In the genomic region with DNA sequence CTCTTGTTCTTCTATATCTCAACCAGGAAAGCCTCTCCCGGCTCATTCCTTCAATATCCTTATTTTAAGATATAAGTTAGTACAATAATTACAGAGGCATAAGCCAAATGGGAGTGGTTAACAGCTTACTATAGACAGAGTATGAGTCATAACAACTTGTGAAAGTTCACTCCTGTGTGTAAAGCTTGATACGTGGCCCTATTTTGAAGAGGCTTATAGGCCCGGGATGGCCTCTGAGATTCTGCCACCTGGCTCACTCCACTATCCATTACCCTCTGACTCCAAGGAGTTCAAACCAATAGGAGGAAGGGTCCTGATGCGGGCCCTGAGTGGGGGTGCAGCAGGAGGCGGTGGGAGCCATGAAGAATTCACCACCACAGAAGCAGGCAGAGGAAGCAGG, we compare ENCODE assay signal across 8 cellular contexts. TPM values are rescaled to one million over a fixed set of nuclear protein-coding genes. Genes with fewer than 3 reads are reported as not detected.
DNase-seq lines count a peak whose midpoint lies in the region; ATAC-seq and TF ChIP-seq lines count a peak whose summit lies in the region.

No MANE protein-coding gene starts in this region.

- intact Hi-C loops in activated T-helper 1 cell treated with anti-CD3 and anti-CD28 coated beads, Interleukin-12 subunit alpha, Interleukin-12 subunit beta, Interleukin-2, Interleukin-4 antibody, amounts not matched to agents 30 ng/mL and 10 ng/mL and 1 ng/mL, durations not matched to agents 14 hours and 24 hours and 36 hours (cut with micrococcal nuclease), result loop anchor here (1.0 kb wide), 3 partner anchors 37 to 95 kb away; a partner anchor contains a TSS
- intact Hi-C loops in ovary (cut with DNase I), result no loop called here

- no peak overlapping the region for H3K4me3 ChIP-seq in BLaER1 treated with 17β-estradiol and CSF1 and Interleukin-3, amounts not matched to agents 10 nM and 100 nM
- H3K4me3 ChIP-seq in ovary, result no peak overlapping the region

- H3K4me3 Mint-ChIP-seq in activated T-helper 1 cell treated with anti-CD3 and anti-CD28 coated beads, Interleukin-12 subunit alpha, Interleukin-12 subunit beta, Interleukin-2, Interleukin-4 antibody, amounts not matched to agents 30 ng/mL and 10 ng/mL and 1 ng/mL, durations not matched to agents 14 hours and 24 hours and 36 hours, result peak overlapping the region; percentile 51
- peak overlapping the region in 1 of 10 donors; percentile 75 for H3K4me3 Mint-ChIP-seq in naive thymus-derived CD8-positive, alpha-beta T cell

- H3K9me3 Mint-ChIP-seq in activated T-helper 1 cell treated with anti-CD3 and anti-CD28 coated beads, Interleukin-12 subunit alpha, Interleukin-12 subunit beta, Interleukin-2, Interleukin-4 antibody, amounts not matched to agents 30 ng/mL and 10 ng/mL and 1 ng/mL, durations not matched to agents 14 hours and 24 hours and 36 hours, result no peaks in the 10 kb centered on the region
- H3K9me3 Mint-ChIP-seq in naive thymus-derived CD8-positive, alpha-beta T cell, result no peaks in the 10 kb centered on the region

- TF ChIP-seq CTCF in ovary (IDR thresholded peaks at IDR 0.05), result no peak

- H3K27ac ChIP-seq in BLaER1 treated with 17β-estradiol and CSF1 and Interleukin-3, amounts not matched to agents 10 nM and 100 nM, result peak overlapping the region; percentile 8 to 78 (median 60); a peak in 21 of 22 replicates
- H3K27ac ChIP-seq in ovary, result no peak overlapping the region

- H3K36me3 ChIP-seq in BLaER1 treated with 17β-estradiol and CSF1 and Interleukin-3, amounts not matched to agents 10 nM and 100 nM, result peaks cover 65 to 91% (median 76%) of the 10 kb centered on the region in 11 experiments
- no peaks in the 10 kb centered on the region for H3K36me3 ChIP-seq in ovary

- peaks cover 0 to 91% (median 5%) of the 10 kb centered on the region in 11 experiments; a peak in 12 of 22 replicates for H4K20me1 ChIP-seq in BLaER1 treated with 17β-estradiol and CSF1 and Interleukin-3, amounts not matched to agents 10 nM and 100 nM

- 37 to 65% (median 63%) methylated on average over 5 of the region's 5 CpGs for WGBS in ovary, 3 donors

- peaks cover 63% of the 10 kb centered on the region for H3K36me3 Mint-ChIP-seq in activated T-helper 1 cell treated with anti-CD3 and anti-CD28 coated beads, Interleukin-12 subunit alpha, Interleukin-12 subunit beta, Interleukin-2, Interleukin-4 antibody, amounts not matched to agents 30 ng/mL and 10 ng/mL and 1 ng/mL, durations not matched to agents 14 hours and 24 hours and 36 hours (ENCODE audit: low read depth)
- H3K36me3 Mint-ChIP-seq in naive thymus-derived CD8-positive, alpha-beta T cell, result peaks cover 0 to 85% (median 29%) of the 10 kb centered on the region in 3 donors

- peak overlapping the region; percentile 45 to 85 (median 74) for H3K4me2 ChIP-seq in BLaER1 treated with 17β-estradiol and CSF1 and Interleukin-3, amounts not matched to agents 10 nM and 100 nM

- TF ChIP-seq POLR2A in ovary (IDR thresholded peaks at IDR 0.05), result no peak

- H3K27me3 ChIP-seq in BLaER1 treated with 17β-estradiol and CSF1 and Interleukin-3, amounts not matched to agents 10 nM and 100 nM, result no peaks in the 10 kb centered on the region
- H3K27me3 ChIP-seq in ovary, result no peaks in the 10 kb centered on the region

- H3K9me3 ChIP-seq in BLaER1 treated with 17β-estradiol and CSF1 and Interleukin-3, amounts not matched to agents 10 nM and 100 nM (replicated peaks in 1 of 11), result no peaks in the 10 kb centered on the region
- H3K9me3 ChIP-seq in ovary, result no peaks in the 10 kb centered on the region

- H3K4me1 ChIP-seq in BLaER1 treated with 17β-estradiol and CSF1 and Interleukin-3, amounts not matched to agents 10 nM and 100 nM, result peaks cover 76 to 100% (median 87%) of the 10 kb centered on the region in 10 experiments
- peaks cover 10% of the 10 kb centered on the region for H3K4me1 ChIP-seq in ovary (ENCODE audit: insufficient read depth)

- no peaks in the 10 kb centered on the region for H3K27me3 Mint-ChIP-seq in activated T-helper 1 cell treated with anti-CD3 and anti-CD28 coated beads, Interleukin-12 subunit alpha, Interleukin-12 subunit beta, Interleukin-2, Interleukin-4 antibody, amounts not matched to agents 30 ng/mL and 10 ng/mL and 1 ng/mL, durations not matched to agents 14 hours and 24 hours and 36 hours (ENCODE audit: insufficient read depth)
- H3K27me3 Mint-ChIP-seq in naive thymus-derived CD8-positive, alpha-beta T cell, result no peaks in the 10 kb centered on the region

- ATAC-seq in GM19025 (IDR thresholded peaks at IDR 0.05; ENCODE audit: low read depth, unreplicated experiment) (peak; percentile 64), HG03139 (IDR thresholded peaks at IDR 0.05; ENCODE audit: unreplicated experiment) (peak; percentile 49), GM19324 (IDR thresholded peaks at IDR 0.05; ENCODE audit: low FRiP score, unreplicated experiment) (no peak)
- peak in 1 of 2 donors; percentile 43 for ATAC-seq in naive thymus-derived CD8-positive, alpha-beta T cell

- H3K27ac Mint-ChIP-seq in activated T-helper 1 cell treated with anti-CD3 and anti-CD28 coated beads, Interleukin-12 subunit alpha, Interleukin-12 subunit beta, Interleukin-2, Interleukin-4 antibody, amounts not matched to agents 30 ng/mL and 10 ng/mL and 1 ng/mL, durations not matched to agents 14 hours and 24 hours and 36 hours, result peak overlapping the region; percentile 93
- H3K27ac Mint-ChIP-seq in naive thymus-derived CD8-positive, alpha-beta T cell, result peak overlapping the region; percentile 9 to 95 (median 76)

- H3K9ac ChIP-seq in BLaER1 treated with 17β-estradiol and CSF1 and Interleukin-3, amounts not matched to agents 10 nM and 100 nM, result peak overlapping the region in 8 of 11 experiments; percentile 18 to 45 (median 30); a peak in 12 of 22 replicates

- H3K4me1 Mint-ChIP-seq in activated T-helper 1 cell treated with anti-CD3 and anti-CD28 coated beads, Interleukin-12 subunit alpha, Interleukin-12 subunit beta, Interleukin-2, Interleukin-4 antibody, amounts not matched to agents 30 ng/mL and 10 ng/mL and 1 ng/mL, durations not matched to agents 14 hours and 24 hours and 36 hours (ENCODE audit: low read depth), result peaks cover 37% of the 10 kb centered on the region
- peaks cover 11 to 85% (median 53%) of the 10 kb centered on the region in 4 donors for H3K4me1 Mint-ChIP-seq in naive thymus-derived CD8-positive, alpha-beta T cell

- POLR2A ChIA-PET in naive thymus-derived CD8-positive, alpha-beta T cell (lab: Charles Lee), result interaction anchor here (0.9 kb wide), 1 partner anchor 10 kb away, joined by 7 read pairs; no protein-coding TSS in a partner anchor

- TF ChIP-seq EP300 in ovary (IDR thresholded peaks at IDR 0.05), result no peak

- no peak for DNase-seq in activated T-helper 1 cell treated with anti-CD3 and anti-CD28 coated beads, Interleukin-12 subunit alpha, Interleukin-12 subunit beta, Interleukin-2, Interleukin-4 antibody, amounts not matched to agents 30 ng/mL and 10 ng/mL and 1 ng/mL, durations not matched to agents 14 hours and 24 hours and 36 hours (ENCODE audit: low spot score)
- no peak for DNase-seq in naive thymus-derived CD8-positive, alpha-beta T cell
- DNase-seq in NCI-H1930 (lab: John Stamatoyannopoulos, UW) (no peak), ovary (no peak)

RNA-seq across cellular contexts. Expression of a gene that starts 36.6 kb away (rescaled TPM):
- total RNA-seq in activated T-helper 1 cell treated with anti-CD3 and anti-CD28 coated beads, Interleukin-12 subunit alpha, Interleukin-12 subunit beta, Interleukin-2, Interleukin-4 antibody, amounts not matched to agents 30 ng/mL and 10 ng/mL and 1 ng/mL, durations not matched to agents 14 hours and 24 hours and 36 hours, result 64.4 and 66.5 TPM in 2 replicates
- 10 to 100 TPM; 28.7 to 30.8 TPM for total RNA-seq in naive thymus-derived CD8-positive, alpha-beta T cell
- 10 to 100 TPM; 15.1 to 24.2 (median 18.6) TPM for polyA plus RNA-seq in naive thymus-derived CD8-positive, alpha-beta T cell
- 100 to 1,000 TPM in 3 of 7 donors, 10 to 100 TPM in 4; 77.9 to 226 (median 88.3) TPM for total RNA-seq in ovary
- polyA plus RNA-seq in ovary, result 100 to 1,000 TPM in 1 of 2 donors, 10 to 100 TPM in 1; 35.8 to 120 TPM

RNA-seq across cellular contexts. Expression of a gene that starts 54.0 kb away (rescaled TPM):
- 28.8 TPM in 2 replicates for total RNA-seq in activated T-helper 1 cell treated with anti-CD3 and anti-CD28 coated beads, Interleukin-12 subunit alpha, Interleukin-12 subunit beta, Interleukin-2, Interleukin-4 antibody, amounts not matched to agents 30 ng/mL and 10 ng/mL and 1 ng/mL, durations not matched to agents 14 hours and 24 hours and 36 hours
- 10 to 100 TPM; 29.5 to 30.9 TPM for total RNA-seq in naive thymus-derived CD8-positive, alpha-beta T cell
- polyA plus RNA-seq in naive thymus-derived CD8-positive, alpha-beta T cell, result 10 to 100 TPM; 19.5 to 24.3 (median 23.7) TPM
- 10 to 100 TPM; 14.9 to 28.6 (median 25.6) TPM for total RNA-seq in ovary
- 10 to 100 TPM; 12.2 to 22.3 TPM for polyA plus RNA-seq in ovary

Comparison
In these comparisons a context has a peak if more than half of its experiments do, and no peak if none do; other contexts are left out.
1. H3K27ac ChIP-seq: peak in BLaER1 treated with 17β-estradiol and CSF1 and Interleukin-3, amounts not matched to agents 10 nM and 100 nM (11 of 11); none in ovary (0 of 2).